12 cellular contexts compared by ENCODE assay signal in the genomic region with DNA sequence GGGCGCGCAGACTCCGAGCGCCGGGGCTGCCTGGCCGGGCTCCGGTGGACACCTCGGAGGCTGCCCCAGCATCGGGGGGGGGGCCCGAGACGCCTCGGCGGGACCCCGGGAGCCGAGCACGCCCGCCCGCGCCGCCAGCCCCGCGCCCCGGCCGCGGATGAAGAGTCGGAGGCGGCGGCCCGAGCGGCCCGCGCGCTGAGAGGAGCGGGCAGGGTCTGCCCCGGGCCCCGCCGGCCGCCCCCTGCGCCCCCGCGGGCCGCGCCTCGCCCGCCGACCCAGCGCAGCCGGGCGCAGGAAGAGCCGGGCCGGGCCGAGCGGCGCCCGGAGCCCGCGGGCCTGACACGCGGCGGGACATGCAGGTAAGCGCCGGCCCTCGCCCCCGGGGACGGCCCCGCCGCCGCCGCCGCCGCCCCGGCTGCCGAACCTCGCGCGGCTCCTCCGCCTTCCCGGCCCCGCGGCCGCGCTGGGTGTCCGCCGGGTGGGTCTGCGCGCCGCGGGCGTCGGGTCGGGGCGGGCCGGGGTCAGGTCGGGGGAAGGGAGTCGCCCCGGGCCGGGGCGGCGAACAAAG.
DNase-seq lines count a peak whose midpoint lies in the region; ATAC-seq, FAIRE-seq and TF ChIP-seq lines count a peak whose summit lies in the region.
"Had no signal": no experiment of that assay in that cellular context is flagged by ENCODE, and none has a peak within 500 bp of the region (broad histone marks: within the 10 kb centered on the region; RNA-seq: fewer than 3 reads in every experiment).

No MANE protein-coding gene starts in this region.

- H3K9me3 ChIP-seq in AG04450 (ENCODE audit: control insufficient read depth, insufficient read depth, low read length) = no peaks in the 10 kb centered on the region
- H3K9me3 ChIP-seq in H1 (ENCODE audit: insufficient read depth in 2 of 2, low read depth in 1 of 2, low read length in 1 of 2) = no peaks in the 10 kb centered on the region
- H3K9me3 ChIP-seq in mucosa of stomach (ENCODE audit: control insufficient read depth, low read length) = no peaks in the 10 kb centered on the region

- no peak for TF ChIP-seq RAD21 in H1 (IDR thresholded peaks at IDR 0.05 in 1 of 2, conservative IDR thresholded peaks at IDR 0.05 in 1 of 2; ENCODE audit: low read depth in 2 of 2, low read length in 2 of 2)

- H2BK5ac ChIP-seq in H1 (ENCODE audit: low read depth, low read length) = no peak overlapping the region

- peaks cover 0 to 5% (median 4%) of the 10 kb centered on the region in 4 experiments; a peak in 5 of 7 replicates for H3K4me1 ChIP-seq in H1 (replicated peaks in 1 of 4; ENCODE audit: control insufficient read depth in 3 of 4, insufficient read depth in 4 of 4, low read length in 3 of 4)
- no peaks in the 10 kb centered on the region for H3K4me1 ChIP-seq in mucosa of stomach (ENCODE audit: control insufficient read depth, insufficient read depth, low read length)

- H4K91ac ChIP-seq in H1 (replicated peaks; ENCODE audit: insufficient read length, low read length) = no peak overlapping the region

- H3K4ac ChIP-seq in H1 (replicated peaks; ENCODE audit: insufficient read length, low read depth, low read length) = no peak overlapping the region

- peak overlapping the region; percentile 56 to 82 for H3K4me2 ChIP-seq in H1 (ENCODE audit: insufficient read depth in 1 of 2, low read depth in 2 of 2, low read length in 2 of 2)

- H2BK120ac ChIP-seq in H1 (replicated peaks; ENCODE audit: low read depth, low read length) = no peak overlapping the region

- H2BK15ac ChIP-seq in H1 (ENCODE audit: low read length) = no peak overlapping the region

- no peak for DNase-seq in AG04450 (ENCODE audit: low read depth, low spot score)
- peak; percentile 41 for DNase-seq in HEK293T (ENCODE audit: extremely low spot score)
- DNase-seq in H1 (ENCODE audit: low read depth in 1 of 2, low spot score in 2 of 2) = no peak
- DNase-seq in Ammon's horn (ENCODE audit: low spot score) = no peak
- no peak for DNase-seq in NCI-H128 (lab: John Stamatoyannopoulos, UW; ENCODE audit: unreplicated experiment)
- DNase-seq: NCI-H524 treated with DMSO at 0.1 percent for 48 hours; stimulated activated naive B cell treated with anti-CD40 and anti-IgM and Interleukin-4, amounts not matched to agents 10 μg/mL and 1 μg/mL and 100 μg/mL, for 72 hours had no signal

- no peaks in the 10 kb centered on the region for H3K27me3 ChIP-seq in AG04450 (ENCODE audit: control insufficient read depth, insufficient read depth, low read length)
- peaks cover 55 to 87% (median 72%) of the 10 kb centered on the region in 4 experiments for H3K27me3 ChIP-seq in H1 (replicated peaks in 1 of 4; ENCODE audit: control insufficient read depth in 3 of 4, extremely low read depth in 1 of 4, insufficient read depth in 3 of 4, low read length in 3 of 4)
- peaks cover 65% of the 10 kb centered on the region for H3K27me3 ChIP-seq in mucosa of stomach (ENCODE audit: control insufficient read depth, insufficient read depth, low read length)

- H3K27ac ChIP-seq in AG04450 (ENCODE audit: low read depth, low read length) (no peak overlapping the region), H1 (ENCODE audit: low read depth, low read length) (no peak overlapping the region)

- no peak for TF ChIP-seq EP300 in H1 (IDR thresholded peaks at IDR 0.05; ENCODE audit: borderline replicate concordance in 1 of 2, low read depth in 2 of 2, low read length in 2 of 2)

- H2BK20ac ChIP-seq in H1 (ENCODE audit: low read length) = no peak overlapping the region

- H2AK5ac ChIP-seq in H1 (ENCODE audit: low read depth, low read length) = no peak overlapping the region

- POLR2A ChIA-PET in AG04450 (lab: Yijun Ruan, JAX) = no interaction called here
- POLR2A ChIA-PET in HEK293T (lab: Yijun Ruan, JAX) = no interaction called here
- POLR2A ChIA-PET in H1 (lab: Charles Lee; ENCODE audit: partially characterized antibody) = no interaction called here

- no peak overlapping the region for H4K5ac ChIP-seq in H1 (ENCODE audit: insufficient read length, low read depth, low read length)

- H3K79me2 ChIP-seq in H1 (ENCODE audit: control insufficient read depth in 1 of 2, insufficient read depth in 2 of 2, low read length in 2 of 2) = no peaks in the 10 kb centered on the region; a peak in 1 of 4 replicates

- no peaks in the 10 kb centered on the region; a peak in 1 of 8 replicates for H3K36me3 ChIP-seq in H1 (ENCODE audit: control insufficient read depth in 2 of 4, insufficient read depth in 4 of 4, low read length in 3 of 4)
- no peaks in the 10 kb centered on the region for H3K36me3 ChIP-seq in mucosa of stomach (ENCODE audit: control insufficient read depth, insufficient read depth, low read length)

- no peak for TF ChIP-seq POLR2A in H1 (IDR thresholded peaks at IDR 0.05; ENCODE audit: control extremely low read depth in 1 of 2, low read depth in 2 of 2, low read length in 2 of 2)

- no peak overlapping the region for H2AFZ ChIP-seq in H1 (ENCODE audit: low read length)

- H3K23ac ChIP-seq in H1 (ENCODE audit: insufficient read length) = no peak overlapping the region

- no peaks in the 10 kb centered on the region for H3K79me1 ChIP-seq in H1 (ENCODE audit: low read depth, low read length)

- H2BK12ac ChIP-seq in H1 (ENCODE audit: low read depth, low read length) = no peak overlapping the region

- no peak overlapping the region for H3K9ac ChIP-seq in H1 (replicated peaks in 1 of 4; ENCODE audit: extremely low read depth in 1 of 4, low read depth in 3 of 4, low read length in 3 of 4)
- peak overlapping the region; percentile 45 for H3K9ac ChIP-seq in mucosa of stomach (ENCODE audit: low read length)

- no peak for FAIRE-seq in H1 (lab: Jason Lieb, UNC)
- FAIRE-seq: G401.6 had no signal

- H4K20me1 ChIP-seq in H1 (replicated peaks in 1 of 2; ENCODE audit: control insufficient read depth in 1 of 2, insufficient read depth in 2 of 2, low read length in 2 of 2) = peaks cover 0 to 9% of the 10 kb centered on the region in 2 experiments

- H3K4me3 ChIP-seq in AG04450 (ENCODE audit: low read depth, low read length) (peak overlapping the region; percentile 67), H1 (ENCODE audit: extremely low read depth in 1 of 4, insufficient read depth in 2 of 4, low read depth in 3 of 4, low read length in 4 of 4) (peak overlapping the region; percentile 19 to 74 (median 28); a peak in 5 of 8 replicates), mucosa of stomach (ENCODE audit: low read length) (peak overlapping the region; percentile 14)

- no peak overlapping the region for H3K14ac ChIP-seq in H1 (ENCODE audit: insufficient read length)

- no peak for ATAC-seq in GM19395 (IDR thresholded peaks at IDR 0.05; ENCODE audit: unreplicated experiment)
- no peak for ATAC-seq in GM21515 (IDR thresholded peaks at IDR 0.05; ENCODE audit: unreplicated experiment)
- ATAC-seq: activated naive CD4-positive, alpha-beta T cell treated with anti-CD3 and anti-CD28 coated beads, Interleukin-2, amount 50 U/mL, for 72 hours; stimulated activated naive B cell treated with anti-CD40 and anti-IgM and Interleukin-4, amounts not matched to agents 10 μg/mL and 1 μg/mL and 100 μg/mL, for 72 hours had no signal

- H3K18ac ChIP-seq in H1 (ENCODE audit: extremely low read depth, low read length) = no peak overlapping the region

- CTCF ChIA-PET in AG04450 (lab: Charles Lee) (no interaction called here), HEK293T (lab: Yijun Ruan, JAX) (no interaction called here), H1 (lab: Charles Lee; ENCODE audit: partially characterized antibody) (interaction anchor here (0.5 kb wide), 1 partner anchor 77 kb away, joined by 3 read pairs; no protein-coding TSS in a partner anchor)

- H3K23me2 ChIP-seq in H1 (ENCODE audit: low read depth, low read length) = peaks cover 2% of the 10 kb centered on the region; the same call in 1 of the 2 replicates

- no peak overlapping the region for H4K8ac ChIP-seq in H1 (ENCODE audit: extremely low read depth, insufficient read depth, low read length)

- H3K56ac ChIP-seq in H1 (replicated peaks; ENCODE audit: insufficient read length, low read depth, low read length) = no peak overlapping the region

- WGBS in H1 (ENCODE audit: extremely low coverage in 1 of 2, insufficient coverage in 1 of 2, insufficient read length in 1 of 2, insufficient replicate concordance in 2 of 2, low coverage in 1 of 2, low lambda C conversion rate in 2 of 2, missing lambda C conversion rate in 1 of 2), 2 experiments = no CpG with 5 or more reads among the region's 99 CpGs

- TF ChIP-seq CTCF in AG04450 (IDR thresholded peaks at IDR 0.05; ENCODE audit: low read depth, low read length) (no peak), H1 (IDR thresholded peaks at IDR 0.05; ENCODE audit: control extremely low read depth in 1 of 3, insufficient read depth in 1 of 3, low read depth in 1 of 3, low read length in 3 of 3) (no peak)

TF ChIP-seq in HEK293T, 16 proteins besides CTCF, POLR2A, EP300 and RAD21:
- TF ChIP-seq TARDBP (IDR thresholded peaks at IDR 0.05) (no peak), LEF1 (IDR thresholded peaks at IDR 0.05; ENCODE audit: borderline replicate concordance) (no peak), SP1 (IDR thresholded peaks at IDR 0.05) (no peak), FOXM1 (IDR thresholded peaks at IDR 0.05; ENCODE audit: borderline replicate concordance) (no peak), BHLHE40 (IDR thresholded peaks at IDR 0.05; ENCODE audit: borderline replicate concordance) (no peak), HDGF (IDR thresholded peaks at IDR 0.05; ENCODE audit: borderline replicate concordance) (no peak), ELF4 (IDR thresholded peaks at IDR 0.05) (no peak), FOXK2 (IDR thresholded peaks at IDR 0.05) (no peak), NFRKB (IDR thresholded peaks at IDR 0.05) (no peak), SUZ12 (IDR thresholded peaks at IDR 0.05) (no peak), FOXA1 (IDR thresholded peaks at IDR 0.05) (no peak), L3MBTL2 (conservative IDR thresholded peaks at IDR 0.05) (no peak)

TF ChIP-seq in H1, 55 proteins besides CTCF, POLR2A, EP300 and RAD21:
- TF ChIP-seq CHD1 (IDR thresholded peaks at IDR 0.05; ENCODE audit: low read depth, low read length) (no peak), KDM4A (IDR thresholded peaks at IDR 0.05; ENCODE audit: low read depth, low read length, severe bottlenecking) (peak; percentile 7)

Comparison
In these comparisons a context has a peak if more than half of its experiments do, and no peak if none do; other contexts are left out.
1. H3K4me3 ChIP-seq: peak in every context shown above with its lines; median percentile 67 in AG04450; 28 in H1; 14 in mucosa of stomach.